In the genomic region with DNA sequence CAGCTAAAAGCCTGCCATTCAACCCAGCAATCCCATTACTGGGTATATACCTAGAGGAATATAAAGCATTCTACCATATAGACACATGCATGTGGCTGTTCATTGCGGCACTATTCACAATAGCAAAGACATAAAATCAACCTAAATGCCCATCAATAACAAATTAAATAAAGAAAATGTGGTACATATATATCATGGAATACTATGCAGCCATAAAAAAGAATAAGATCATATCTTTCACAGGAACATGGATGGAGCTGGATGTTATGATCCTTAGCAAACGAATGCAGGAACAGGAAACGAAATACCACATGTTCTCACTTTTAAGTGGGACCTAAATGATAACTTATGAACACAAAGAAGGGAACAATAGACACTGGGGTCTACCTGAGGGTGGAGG, we compare ENCODE assay signal across 1 cellular context. TPM values are rescaled to one million over a fixed set of nuclear protein-coding genes. Genes with fewer than 3 reads are reported as not detected.
"Had no signal": no experiment of that assay in that cellular context is flagged by ENCODE, and none has a peak within 500 bp of the region (broad histone marks: within the 10 kb centered on the region; RNA-seq: fewer than 3 reads in every experiment).

No MANE protein-coding gene starts in this region.

RNA-seq across cellular contexts. Expression of a gene that starts 59.2 kb away (rescaled TPM):
- polyA plus RNA-seq: IgD-negative memory B cell had no signal
